30 cellular contexts compared by ENCODE assay signal in genomic region chr22:35558719-35559118, GRCh38. TPM values are rescaled to one million over a fixed set of nuclear protein-coding genes. Genes with fewer than 3 reads are reported as not detected.
"Had no signal": no experiment of that assay in that cellular context is flagged by ENCODE, and none has a peak within 500 bp of the region (broad histone marks: within the 10 kb centered on the region; RNA-seq: fewer than 3 reads in every experiment).

No MANE protein-coding gene starts in this region.

- H3K4me3 ChIP-seq: colonic mucosa, esophagus squamous epithelium, gastrocnemius medialis, heart right ventricle, left lung, lower lobe of right lung, mucosa of descending colon had no signal

- H3K9me3 ChIP-seq: colonic mucosa, esophagus squamous epithelium, gastrocnemius medialis, left lung, lower lobe of right lung, mucosa of descending colon had no signal

- FAIRE-seq: islet of Langerhans, keratinocyte had no signal

- H3K27me3 ChIP-seq: colonic mucosa, gastrocnemius medialis, left lung had no signal

- ATAC-seq: effector memory CD8-positive, alpha-beta T cell; esophagus mucosa; gastrocnemius medialis; heart right ventricle; left cardiac atrium; left lung; left ventricle myocardium superior; lower lobe of right lung; mucosa of descending colon had no signal

- H3K36me3 ChIP-seq: colonic mucosa, esophagus squamous epithelium, gastrocnemius medialis, heart right ventricle, left lung, lower lobe of right lung had no signal

- H3K4me1 ChIP-seq: colonic mucosa, gastrocnemius medialis, left lung, lower lobe of right lung had no signal

- H3K27ac ChIP-seq: colonic mucosa, epithelial cell of prostate, esophagus squamous epithelium, gastrocnemius medialis, heart right ventricle, left lung, lower lobe of right lung had no signal

- DNase-seq: colonic mucosa; cortex of kidney; effector CD8-positive, alpha-beta T cell; effector memory CD8-positive, alpha-beta T cell; endodermal cell; erythroblast; esophagus squamous epithelium; foreskin fibroblast; foreskin melanocyte; gastrocnemius medialis; glutamatergic neuron; head of caudate nucleus; heart right ventricle; hippocampal formation; left cardiac atrium; left lung; left ventricle myocardium superior; lower lobe of right lung; mesenchymal stem cell; mucosa of descending colon; naive B cell had no signal

RNA-seq across cellular contexts. Expression of gene RASD2, which starts 18.1 kb away (rescaled TPM):
- total RNA-seq: dermis microvascular lymphatic vessel endothelial cell, lung microvascular endothelial cell, mesothelial cell of epicardium had no signal

RNA-seq across cellular contexts. Expression of gene MB, which starts 58.4 kb away (rescaled TPM):
- total RNA-seq: dermis microvascular lymphatic vessel endothelial cell, glomerular endothelial cell, kidney epithelial cell, lung microvascular endothelial cell, mesothelial cell of epicardium had no signal
- polyA plus RNA-seq: keratinocyte had no signal
